8 cellular contexts compared by ENCODE assay signal in the genomic region with DNA sequence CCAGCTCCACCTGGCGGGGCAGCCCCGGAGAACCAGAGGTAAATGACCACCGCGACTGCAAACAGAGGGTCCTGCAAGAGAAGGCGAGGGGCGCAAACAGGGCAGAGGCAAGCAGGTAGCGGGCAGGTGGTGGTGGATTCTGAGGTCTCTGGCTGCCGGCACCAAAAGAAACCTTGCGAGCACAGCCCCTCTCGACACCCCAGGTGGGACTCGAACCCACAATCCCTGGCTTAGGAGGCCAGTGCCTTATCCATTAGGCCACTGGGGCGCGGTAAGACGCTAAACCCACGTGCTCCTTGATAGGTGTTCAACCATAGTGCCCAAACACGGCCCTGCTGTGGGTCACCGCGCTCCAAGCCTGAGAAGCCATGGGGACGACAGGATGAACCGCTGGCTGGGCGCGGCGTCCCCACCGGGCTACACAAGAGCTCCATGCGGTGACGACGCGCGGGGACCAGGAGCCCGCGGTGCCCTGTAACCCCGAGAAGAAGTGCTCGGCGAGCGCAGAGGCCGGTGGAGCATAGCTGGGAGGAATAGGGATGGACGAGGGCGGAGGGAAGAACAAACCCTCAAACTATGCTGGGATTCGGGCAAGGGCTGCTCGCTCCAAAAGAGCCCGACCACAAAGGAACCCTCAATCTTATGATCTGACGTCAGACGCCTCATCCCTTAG. TPM values are rescaled to one million over a fixed set of nuclear protein-coding genes. Genes with fewer than 3 reads are reported as not detected.
A peak's percentile ranks its signal among the peaks of the same experiment; 100 is the strongest.
DNase-seq lines count a peak whose midpoint lies in the region.

No MANE protein-coding gene starts in this region.

- no peaks in the 10 kb centered on the region for H3K27me3 ChIP-seq in H7 (ENCODE audit: control insufficient read depth, insufficient read depth, low read length)
- H3K27me3 ChIP-seq in subcutaneous abdominal adipose tissue (ENCODE audit: control insufficient read depth in 5 of 5, insufficient read depth in 4 of 5, low read length in 5 of 5), result no peaks in the 10 kb centered on the region

- H3K36me3 ChIP-seq in H7 (replicated peaks; ENCODE audit: control insufficient read depth, insufficient read depth, low read length), result peaks cover 6% of the 10 kb centered on the region
- H3K36me3 ChIP-seq in subcutaneous abdominal adipose tissue (ENCODE audit: control insufficient read depth in 5 of 5, insufficient read depth in 5 of 5, low read length in 5 of 5), result peaks cover 7 to 12% (median 11%) of the 10 kb centered on the region in 5 donors

- peaks cover 7 to 53% (median 49%) of the 10 kb centered on the region in 5 donors for H3K4me1 ChIP-seq in subcutaneous abdominal adipose tissue (ENCODE audit: control insufficient read depth in 5 of 5, insufficient read depth in 5 of 5, low read length in 5 of 5)

- peaks cover 72% of the 10 kb centered on the region for H3K4me1 Mint-ChIP-seq in activated naive CD4-positive, alpha-beta T cell treated with anti-CD3 and anti-CD28 coated beads, Interleukin-2, amount 10 ng/mL, durations not matched to agents 7 days and 5 days

- peaks cover 9% of the 10 kb centered on the region for H3K36me3 Mint-ChIP-seq in activated naive CD4-positive, alpha-beta T cell treated with anti-CD3 and anti-CD28 coated beads, Interleukin-2, amount 10 ng/mL, durations not matched to agents 7 days and 5 days

- H3K4me3 ChIP-seq in H7 (ENCODE audit: insufficient read depth, low read depth, low read length) (peak overlapping the region; percentile 95), subcutaneous abdominal adipose tissue (ENCODE audit: low read depth in 1 of 5, low read length in 5 of 5) (peak overlapping the region; percentile 72 to 88 (median 82))

- peaks cover 53% of the 10 kb centered on the region for H3K27me3 Mint-ChIP-seq in activated naive CD4-positive, alpha-beta T cell treated with anti-CD3 and anti-CD28 coated beads, Interleukin-2, amount 10 ng/mL, durations not matched to agents 7 days and 5 days

- H3K9me3 Mint-ChIP-seq in activated naive CD4-positive, alpha-beta T cell treated with anti-CD3 and anti-CD28 coated beads, Interleukin-2, amount 10 ng/mL, durations not matched to agents 7 days and 5 days, result no peaks in the 10 kb centered on the region

- H3K27ac ChIP-seq in subcutaneous abdominal adipose tissue (ENCODE audit: low read depth, low read length), result peak overlapping the region; percentile 93

- H3K9me3 ChIP-seq in subcutaneous abdominal adipose tissue (ENCODE audit: control insufficient read depth in 5 of 5, low read length in 5 of 5), result peaks cover 0 to 7% (median 0%) of the 10 kb centered on the region in 5 donors

- H3K9ac ChIP-seq in subcutaneous abdominal adipose tissue (ENCODE audit: low read length in 5 of 5), result peak overlapping the region; percentile 19 to 83 (median 81)

- H3K27ac Mint-ChIP-seq in activated naive CD4-positive, alpha-beta T cell treated with anti-CD3 and anti-CD28 coated beads, Interleukin-2, amount 10 ng/mL, durations not matched to agents 7 days and 5 days, result peak overlapping the region; percentile 99

- DNase-seq in DMS53 (lab: John Stamatoyannopoulos, UW), result peak; percentile 98
- DNase-seq in H7, result peak; percentile 88
- peak; percentile 90 for DNase-seq in MV-4-11 (lab: John Stamatoyannopoulos, UW)
- peak; percentile 95 for DNase-seq in SK-N-DZ (ENCODE audit: low spot score)
- peak; percentile 79 for DNase-seq in activated naive CD4-positive, alpha-beta T cell treated with anti-CD3 and anti-CD28 coated beads, Interleukin-2, amount 10 ng/mL, durations not matched to agents 7 days and 5 days
- DNase-seq in globus pallidus (ENCODE audit: low spot score), result peak; percentile 83
- DNase-seq in non-pigmented ciliary epithelial cell (ENCODE audit: low read depth), result peak; percentile 41

- CTCF ChIA-PET in activated naive CD4-positive, alpha-beta T cell treated with anti-CD3 and anti-CD28 coated beads, Interleukin-2, amount 10 ng/mL, durations not matched to agents 7 days and 5 days (lab: Charles Lee), result interaction anchor here (0.6 to 1.9 kb wide), 5 partner anchors 42 to 408 kb away, joined by 3 to 9 read pairs (median 3); no protein-coding TSS in a partner anchor

- peak overlapping the region; percentile 76 for H3K4me3 Mint-ChIP-seq in activated naive CD4-positive, alpha-beta T cell treated with anti-CD3 and anti-CD28 coated beads, Interleukin-2, amount 10 ng/mL, durations not matched to agents 7 days and 5 days

RNA-seq across cellular contexts. Expression of gene ATP5PD, which starts 12.4 kb away (rescaled TPM):
- 399 and 432 TPM in 2 replicates for total RNA-seq in H7 (2014; rRNA removed; shearing (Covaris generic))
- 372 and 412 TPM in 2 replicates for polyA plus RNA-seq in SK-N-DZ (2014; cell fraction: cytosol; rRNA removed)
- polyA plus RNA-seq in SK-N-DZ (2014; cell fraction: nucleus; rRNA removed), result 318 and 350 TPM in 2 replicates

RNA-seq across cellular contexts. Expression of gene KCTD2, which starts 12.7 kb away (rescaled TPM):
- total RNA-seq in H7 (2014; rRNA removed; shearing (Covaris generic)), result 34.9 and 41.0 TPM in 2 replicates
- 27.4 and 27.6 TPM in 2 replicates for polyA plus RNA-seq in SK-N-DZ (2014; cell fraction: cytosol; rRNA removed)
- polyA plus RNA-seq in SK-N-DZ (2014; cell fraction: nucleus; rRNA removed), result 21.8 and 22.6 TPM in 2 replicates

RNA-seq across cellular contexts. Expression of gene MRPL58, which starts 21.9 kb away (rescaled TPM):
- total RNA-seq in H7 (2014; rRNA removed; shearing (Covaris generic)), result 62.0 and 68.4 TPM in 2 replicates
- polyA plus RNA-seq in SK-N-DZ (2014; cell fraction: cytosol; rRNA removed), result 82.0 and 130 TPM in 2 replicates
- polyA plus RNA-seq in SK-N-DZ (2014; cell fraction: nucleus; rRNA removed), result 59.1 and 78.2 TPM in 2 replicates

RNA-seq across cellular contexts. Expression of gene CDR2L, which starts 46.9 kb away (rescaled TPM):
- total RNA-seq in H7 (2014; rRNA removed; shearing (Covaris generic)), result 23.5 and 25.9 TPM in 2 replicates
- 13.7 and 18.2 TPM in 2 replicates for polyA plus RNA-seq in SK-N-DZ (2014; cell fraction: cytosol; rRNA removed)
- polyA plus RNA-seq in SK-N-DZ (2014; cell fraction: nucleus; rRNA removed), result 20.1 and 30.5 TPM in 2 replicates

RNA-seq across cellular contexts. Expression of gene SLC16A5, which starts 53.4 kb away (rescaled TPM):
- total RNA-seq in H7 (2014; rRNA removed; shearing (Covaris generic)), result 28.2 and 38.8 TPM in 2 replicates
- polyA plus RNA-seq in SK-N-DZ (2014; cell fraction: cytosol; rRNA removed), result not detected in 2 replicates
- polyA plus RNA-seq in SK-N-DZ (2014; cell fraction: nucleus; rRNA removed), result 0.72 and 3.3 TPM in 2 replicates

Comparison
In these comparisons a context has a peak if more than half of its experiments do, and no peak if none do; other contexts are left out.
1. Peak in every context shown above with its lines: DNase-seq, H3K4me3 ChIP-seq and H3K27ac ChIP-seq.
2. DNase-seq: peak in every context shown above with its lines; median percentile 98 in DMS53; 95 in SK-N-DZ; 90 in MV-4-11; 88 in H7; 83 in globus pallidus; 79 in activated naive CD4-positive, alpha-beta T cell treated with anti-CD3 and anti-CD28 coated beads, Interleukin-2, amount 10 ng/mL, durations not matched to agents 7 days and 5 days; 41 in non-pigmented ciliary epithelial cell.